22 cellular contexts compared by ENCODE assay signal in genomic region chr2:152379089-152379488, GRCh38.
"Had no signal": no experiment of that assay in that cellular context is flagged by ENCODE, and none has a peak within 500 bp of the region (broad histone marks: within the 10 kb centered on the region; RNA-seq: fewer than 3 reads in every experiment).

No MANE protein-coding gene starts in this region.

- H3K4me2 ChIP-seq: smooth muscle cell had no signal

- H3K36me3 ChIP-seq: left lung, lower lobe of right lung, ovary, right atrium auricular region, right lobe of liver, stomach, thyroid gland, transverse colon, upper lobe of right lung had no signal

- H3K27me3 ChIP-seq: left lung, ovary, right atrium auricular region, right lobe of liver, stomach, testis, thyroid gland, transverse colon, upper lobe of right lung had no signal

- ATAC-seq: left cardiac atrium; left lung; lower lobe of right lung; naive thymus-derived CD4-positive, alpha-beta T cell; natural killer cell treated with Interleukin-12 subunit alpha and Interleukin-12 subunit beta and Interleukin-15 and Interleukin-18, amount 100 ng/mL, for 72 hours; right lobe of liver; stimulated activated naive B cell treated with anti-CD40 and anti-IgM and Interleukin-4, amounts not matched to agents 10 μg/mL and 1 μg/mL and 100 μg/mL, for 72 hours; stimulated activated naive CD8-positive, alpha-beta T cell treated with anti-CD3 and anti-CD28 coated beads, Interleukin-15, Interleukin-2, amounts not matched to agents 100 U/mL and 50 U/mL, for 24 hours; upper lobe of right lung had no signal

- H3K4me1 ChIP-seq: right atrium auricular region, right lobe of liver, testis had no signal

- H3K4me3 ChIP-seq: left lung, lower lobe of right lung, ovary, right atrium auricular region, right lobe of liver, smooth muscle cell, stomach, testis, thyroid gland, transverse colon, upper lobe of right lung had no signal

- H3K9me3 ChIP-seq: left lung, lower lobe of right lung, ovary, right atrium auricular region, right lobe of liver, stomach, testis, thyroid gland, transverse colon, upper lobe of right lung had no signal

- H3K27ac ChIP-seq: left lung, lower lobe of right lung, ovary, right atrium auricular region, right lobe of liver, stomach, testis, thyroid gland, transverse colon, upper lobe of right lung had no signal

- DNase-seq: hippocampal formation; kidney glomerular epithelial cell; left cardiac atrium; left lung; lower lobe of right lung; mammary epithelial cell; mesendoderm; naive thymus-derived CD4-positive, alpha-beta T cell; ovary; right lobe of liver; stimulated activated CD4-positive, alpha-beta T cell treated with anti-CD3 and anti-CD28 coated beads, Interleukin-2, amount 100 ng/mL, for 24 hours; stimulated activated CD4-positive, alpha-beta T cell treated with anti-CD3 and anti-CD28 coated beads, Interleukin-4, amount 100 ng/mL, for 1 hour; stimulated activated naive B cell treated with anti-CD40 and anti-IgM and Interleukin-4, amounts not matched to agents 10 μg/mL and 1 μg/mL and 100 μg/mL, for 72 hours; stimulated activated naive CD8-positive, alpha-beta T cell treated with anti-CD3 and anti-CD28 coated beads, Interleukin-15, Interleukin-2, amounts not matched to agents 100 U/mL and 50 U/mL, for 24 hours; stomach; testis; thyroid gland; transverse colon; upper lobe of right lung had no signal
